In genomic region chr2:44362207-44363015, GRCh38 we compare ENCODE assay signal across 1 cellular context.
TF ChIP-seq lines count a peak whose summit lies in the region.

No MANE protein-coding gene starts in this region.

TF ChIP-seq in GM23338, 12 proteins besides CTCF, POLR2A, EP300 and RAD21 (continued from another document):
- TF ChIP-seq, protein P1, sequence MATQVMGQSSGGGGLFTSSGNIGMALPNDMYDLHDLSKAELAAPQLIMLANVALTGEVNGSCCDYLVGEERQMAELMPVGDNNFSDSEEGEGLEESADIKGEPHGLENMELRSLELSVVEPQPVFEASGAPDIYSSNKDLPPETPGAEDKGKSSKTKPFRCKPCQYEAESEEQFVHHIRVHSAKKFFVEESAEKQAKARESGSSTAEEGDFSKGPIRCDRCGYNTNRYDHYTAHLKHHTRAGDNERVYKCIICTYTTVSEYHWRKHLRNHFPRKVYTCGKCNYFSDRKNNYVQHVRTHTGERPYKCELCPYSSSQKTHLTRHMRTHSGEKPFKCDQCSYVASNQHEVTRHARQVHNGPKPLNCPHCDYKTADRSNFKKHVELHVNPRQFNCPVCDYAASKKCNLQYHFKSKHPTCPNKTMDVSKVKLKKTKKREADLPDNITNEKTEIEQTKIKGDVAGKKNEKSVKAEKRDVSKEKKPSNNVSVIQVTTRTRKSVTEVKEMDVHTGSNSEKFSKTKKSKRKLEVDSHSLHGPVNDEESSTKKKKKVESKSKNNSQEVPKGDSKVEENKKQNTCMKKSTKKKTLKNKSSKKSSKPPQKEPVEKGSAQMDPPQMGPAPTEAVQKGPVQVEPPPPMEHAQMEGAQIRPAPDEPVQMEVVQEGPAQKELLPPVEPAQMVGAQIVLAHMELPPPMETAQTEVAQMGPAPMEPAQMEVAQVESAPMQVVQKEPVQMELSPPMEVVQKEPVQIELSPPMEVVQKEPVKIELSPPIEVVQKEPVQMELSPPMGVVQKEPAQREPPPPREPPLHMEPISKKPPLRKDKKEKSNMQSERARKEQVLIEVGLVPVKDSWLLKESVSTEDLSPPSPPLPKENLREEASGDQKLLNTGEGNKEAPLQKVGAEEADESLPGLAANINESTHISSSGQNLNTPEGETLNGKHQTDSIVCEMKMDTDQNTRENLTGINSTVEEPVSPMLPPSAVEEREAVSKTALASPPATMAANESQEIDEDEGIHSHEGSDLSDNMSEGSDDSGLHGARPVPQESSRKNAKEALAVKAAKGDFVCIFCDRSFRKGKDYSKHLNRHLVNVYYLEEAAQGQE (IDR thresholded peaks at IDR 0.05; ENCODE audit: unreplicated experiment), result no peak
- no peak for TF ChIP-seq CREB1 (CRISPR knock-in tag; IDR thresholded peaks at IDR 0.05; ENCODE audit: low read depth)
- no peak for TF ChIP-seq EZH2phosphoT487 (IDR thresholded peaks at IDR 0.05; ENCODE audit: unreplicated experiment)
- no peak for TF ChIP-seq EZH2 (IDR thresholded peaks at IDR 0.05; ENCODE audit: low read depth, unreplicated experiment)
- TF ChIP-seq STAT1 (IDR thresholded peaks at IDR 0.05; ENCODE audit: unreplicated experiment), result no peak
